In genomic region chr9:126505697-126506346, GRCh38 we compare ENCODE assay signal across 21 cellular contexts.
"Had no signal": no experiment of that assay in that cellular context is flagged by ENCODE, and none has a peak within 500 bp of the region (broad histone marks: within the 10 kb centered on the region; RNA-seq: fewer than 3 reads in every experiment).

No MANE protein-coding gene starts in this region.

- H3K9me3 ChIP-seq: colonic mucosa, gastrocnemius medialis, left lung, lower lobe of right lung, pancreas, psoas muscle, suprapubic skin, tibial nerve had no signal

- H3K4me3 ChIP-seq: colonic mucosa, gastrocnemius medialis, left lung, lower lobe of right lung, pancreas, psoas muscle, suprapubic skin, tibial nerve had no signal

- ATAC-seq: activated CD8-positive, alpha-beta T cell treated with anti-CD3 and anti-CD28 coated beads for 36 hours; gastrocnemius medialis; natural killer cell treated with Interleukin-12 subunit alpha and Interleukin-12 subunit beta and Interleukin-15 and Interleukin-18, amount 100 ng/mL, for 72 hours; pancreas; psoas muscle; T-cell had no signal

- H3K4me1 ChIP-seq: colonic mucosa, lower lobe of right lung, pancreas, psoas muscle had no signal

- H3K27ac ChIP-seq: colonic mucosa, gastrocnemius medialis, left lung, lower lobe of right lung, pancreas, psoas muscle, suprapubic skin had no signal

- DNase-seq: activated B cell treated with CpG ODN at 0.5 μM for 24 hours; activated CD4-positive, alpha-beta T cell treated with anti-CD3 and anti-CD28 coated beads, Interleukin-2, amount 50 U/mL, for 1 hour; activated CD8-positive, alpha-beta T cell treated with anti-CD3 and anti-CD28 coated beads for 36 hours; activated T-cell treated with anti-CD3 and anti-CD28 coated beads, Interleukin-2, amount 50 U/mL, for 1 hour; colonic mucosa; effector memory CD4-positive, alpha-beta T cell; erythroblast; gastrocnemius medialis; immature natural killer cell; mesenchymal stem cell; stimulated activated CD4-positive, alpha-beta T cell treated with anti-CD3 and anti-CD28 coated beads, Interleukin-15, amount 100 ng/mL, for 24 hours; stimulated activated CD4-positive, alpha-beta T cell treated with anti-CD3 and anti-CD28 coated beads, Interleukin-2, amount 100 ng/mL, for 24 hours; stimulated activated naive CD4-positive, alpha-beta T cell; T-cell had no signal

- H3K36me3 ChIP-seq: colonic mucosa had no signal

- H3K27me3 ChIP-seq: colonic mucosa, pancreas, suprapubic skin had no signal
